ENCODE assay signal across 18 cellular contexts in genomic region chr17:58668598-58668935, GRCh38. TPM values are rescaled to one million over a fixed set of nuclear protein-coding genes. Genes with fewer than 3 reads are reported as not detected.
"Had no signal": no experiment of that assay in that cellular context is flagged by ENCODE, and none has a peak within 500 bp of the region (broad histone marks: within the 10 kb centered on the region; RNA-seq: fewer than 3 reads in every experiment).

No MANE protein-coding gene starts in this region.

- H3K36me3 ChIP-seq: heart left ventricle, neutrophil, sigmoid colon, thoracic aorta, transverse colon had no signal

- DNase-seq: erythroblast; foreskin melanocyte; heart left ventricle; hippocampal formation; naive thymus-derived CD4-positive, alpha-beta T cell; nephron progenitor cell; sigmoid colon; stimulated activated CD4-positive, alpha-beta T cell treated with anti-CD3 and anti-CD28 coated beads, Interleukin-2, amount 100 ng/mL, for 24 hours; stimulated activated CD4-positive, alpha-beta T cell treated with anti-CD3 and anti-CD28 coated beads, Interleukin-4, amount 100 ng/mL, for 4 hours; stimulated activated naive B cell treated with anti-CD40 and anti-IgM and Interleukin-4, amounts not matched to agents 10 μg/mL and 1 μg/mL and 100 μg/mL, for 72 hours; stimulated activated naive CD8-positive, alpha-beta T cell treated with anti-CD3 and anti-CD28 coated beads, Interleukin-15, amount 100 ng/mL, for 72 hours; substantia nigra; transverse colon had no signal

- H3K4me1 ChIP-seq: sigmoid colon, transverse colon had no signal

- H3K4me3 ChIP-seq: heart left ventricle, sigmoid colon, skin epidermis, thoracic aorta, transverse colon had no signal

- H3K9me3 Mint-ChIP-seq: nephron progenitor cell; stimulated activated naive B cell treated with anti-CD40 and anti-IgM and Interleukin-4, amounts not matched to agents 10 μg/mL and 1 μg/mL and 100 μg/mL, for 72 hours; stimulated activated naive CD8-positive, alpha-beta T cell treated with anti-CD3 and anti-CD28 coated beads, Interleukin-15, amount 100 ng/mL, for 72 hours had no signal

- H3K36me3 Mint-ChIP-seq: naive thymus-derived CD4-positive, alpha-beta T cell had no signal

- H3K4me3 Mint-ChIP-seq: nephron progenitor cell; stimulated activated naive B cell treated with anti-CD40 and anti-IgM and Interleukin-4, amounts not matched to agents 10 μg/mL and 1 μg/mL and 100 μg/mL, for 72 hours; stimulated activated naive CD8-positive, alpha-beta T cell treated with anti-CD3 and anti-CD28 coated beads, Interleukin-15, amount 100 ng/mL, for 72 hours had no signal

- ATAC-seq: heart left ventricle; left lobe of liver; naive thymus-derived CD4-positive, alpha-beta T cell; stimulated activated naive B cell treated with anti-CD40 and anti-IgM and Interleukin-4, amounts not matched to agents 10 μg/mL and 1 μg/mL and 100 μg/mL, for 72 hours; stimulated activated naive CD8-positive, alpha-beta T cell treated with anti-CD3 and anti-CD28 coated beads, Interleukin-15, amount 100 ng/mL, for 72 hours had no signal

- FAIRE-seq: islet of Langerhans had no signal

- H3K9me3 ChIP-seq: heart left ventricle, neutrophil, sigmoid colon, thoracic aorta, transverse colon had no signal

- H3K27ac Mint-ChIP-seq: stimulated activated naive B cell treated with anti-CD40 and anti-IgM and Interleukin-4, amounts not matched to agents 10 μg/mL and 1 μg/mL and 100 μg/mL, for 72 hours; stimulated activated naive CD8-positive, alpha-beta T cell treated with anti-CD3 and anti-CD28 coated beads, Interleukin-15, amount 100 ng/mL, for 72 hours had no signal

- H3K27me3 ChIP-seq: heart left ventricle had no signal

- H3K27ac ChIP-seq: heart left ventricle, neutrophil, sigmoid colon, skin epidermis, thoracic aorta, transverse colon had no signal

RNA-seq across cellular contexts. Expression of gene TEX14, which starts 23.3 kb away (rescaled TPM):
- polyA plus RNA-seq: naive thymus-derived CD4-positive, alpha-beta T cell had no signal
